Comparison of ENCODE assay signal across 22 cellular contexts in the genomic region with DNA sequence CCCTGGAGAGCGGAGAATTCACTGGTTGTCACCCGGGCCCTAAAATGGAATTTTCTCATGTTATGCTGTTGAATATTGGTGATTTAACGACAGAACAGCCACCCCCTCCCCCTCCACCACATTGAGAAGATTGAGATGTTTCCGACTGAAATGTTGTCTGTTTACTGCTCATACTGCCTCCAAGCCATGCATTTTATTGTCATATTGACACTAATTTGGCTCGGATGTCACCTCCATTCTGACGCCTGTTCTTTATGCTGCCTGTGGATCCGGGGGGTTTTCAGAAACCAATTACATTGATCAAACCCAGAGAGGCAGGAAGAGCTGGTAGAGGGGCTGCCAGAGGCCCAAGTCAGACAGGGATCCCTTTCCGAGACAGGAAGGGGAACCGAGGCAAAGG.
"Had no signal": no experiment of that assay in that cellular context is flagged by ENCODE, and none has a peak within 500 bp of the region (broad histone marks: within the 10 kb centered on the region; RNA-seq: fewer than 3 reads in every experiment).

No MANE protein-coding gene starts in this region.

- H3K27ac ChIP-seq: colonic mucosa, epithelial cell of prostate, esophagus squamous epithelium, gastrocnemius medialis, heart right ventricle, left lung, lower lobe of right lung had no signal

- H3K4me3 ChIP-seq: colonic mucosa, esophagus squamous epithelium, gastrocnemius medialis, heart right ventricle, left lung, lower lobe of right lung had no signal

- H3K4me1 ChIP-seq: colonic mucosa, gastrocnemius medialis, left lung, lower lobe of right lung had no signal

- H3K9me3 ChIP-seq: colonic mucosa, esophagus squamous epithelium, gastrocnemius medialis, heart right ventricle, left lung, lower lobe of right lung had no signal

- ATAC-seq: effector memory CD8-positive, alpha-beta T cell; esophagus mucosa; gastrocnemius medialis; heart right ventricle; left cardiac atrium; left lung; left ventricle myocardium superior; lower lobe of right lung had no signal

- H3K27me3 ChIP-seq: colonic mucosa, gastrocnemius medialis, heart right ventricle had no signal

- DNase-seq: colonic mucosa; cortex of kidney; effector CD8-positive, alpha-beta T cell; effector memory CD8-positive, alpha-beta T cell; endodermal cell; erythroblast; esophagus squamous epithelium; foreskin fibroblast; foreskin melanocyte; gastrocnemius medialis; glutamatergic neuron; head of caudate nucleus; heart right ventricle; hippocampal formation; left cardiac atrium; lower lobe of right lung; mesenchymal stem cell; midbrain had no signal

- H3K36me3 ChIP-seq: colonic mucosa, esophagus squamous epithelium, gastrocnemius medialis, left lung, lower lobe of right lung had no signal
